ENCODE assay signal across 18 cellular contexts in genomic region chr17:50386451-50386994, GRCh38. TPM values are rescaled to one million over a fixed set of nuclear protein-coding genes. Genes with fewer than 3 reads are reported as not detected.
"Had no signal": no experiment of that assay in that cellular context is flagged by ENCODE, and none has a peak within 500 bp of the region (broad histone marks: within the 10 kb centered on the region; RNA-seq: fewer than 3 reads in every experiment).

No MANE protein-coding gene starts in this region.

- H3K4me3 ChIP-seq: breast epithelium, esophagus muscularis mucosa, heart left ventricle, pancreas, psoas muscle, right atrium auricular region, thyroid gland had no signal

- DNase-seq: activated CD4-positive, CD25-positive, alpha-beta regulatory T cell treated with anti-CD3 and anti-CD28 coated beads, Interleukin-2, amount 50 U/mL, for 72 hours; activated naive CD4-positive, alpha-beta T cell; activated T-cell treated with anti-CD3 and anti-CD28 coated beads, Interleukin-2, amount 50 U/mL, for 4 hours; heart left ventricle; midbrain; psoas muscle; stimulated activated CD4-positive, alpha-beta T cell treated with anti-CD3 and anti-CD28 coated beads, Interleukin-4, amount 100 ng/mL, for 24 hours; substantia nigra; thyroid gland had no signal

- H3K27me3 ChIP-seq: breast epithelium, esophagus muscularis mucosa, heart left ventricle, pancreas, right atrium auricular region, thyroid gland had no signal

- H3K4me1 ChIP-seq: breast epithelium, esophagus muscularis mucosa, pancreas, thyroid gland had no signal

- H3K27ac ChIP-seq: breast epithelium, esophagus muscularis mucosa, heart left ventricle, pancreas, psoas muscle, right atrium auricular region, thyroid gland, VCaP had no signal

- FAIRE-seq: astrocyte, colon, islet of Langerhans, pancreas had no signal

- H3K9me3 ChIP-seq: breast epithelium, esophagus muscularis mucosa, heart left ventricle, pancreas, psoas muscle, right atrium auricular region, thyroid gland had no signal

- ATAC-seq: activated T-cell treated with anti-CD3 and anti-CD28 coated beads, Interleukin-2, amount 50 U/mL, for 4 hours; heart left ventricle; natural killer cell treated with Interleukin-12 subunit alpha and Interleukin-12 subunit beta and Interleukin-15 and Interleukin-18, amount 100 ng/mL, for 72 hours had no signal

RNA-seq across cellular contexts. Expression of gene EME1, which starts 13.5 kb away (rescaled TPM):
- total RNA-seq: esophagus muscularis mucosa had no signal
